25 cellular contexts compared by ENCODE assay signal in the genomic region with DNA sequence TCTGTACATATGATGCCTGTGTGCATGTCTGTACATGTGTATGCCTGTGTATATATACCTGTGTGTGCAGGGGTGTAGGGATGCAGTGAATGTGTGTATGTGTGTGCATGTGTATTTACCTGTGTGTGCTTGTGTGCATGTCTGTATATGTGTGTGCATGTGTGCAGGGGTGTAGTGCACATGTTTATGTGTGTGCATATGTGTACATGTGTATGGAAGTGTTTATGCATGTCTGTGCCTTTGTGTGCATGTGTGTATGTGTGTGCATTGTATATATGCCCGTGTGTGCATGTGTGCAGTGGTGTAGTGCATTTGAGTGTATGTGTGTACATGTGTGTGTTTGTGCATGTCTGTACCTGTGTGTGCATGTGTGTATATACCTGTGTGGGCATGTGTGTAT.
"Had no signal": no experiment of that assay in that cellular context is flagged by ENCODE, and none has a peak within 500 bp of the region (broad histone marks: within the 10 kb centered on the region; RNA-seq: fewer than 3 reads in every experiment).

No MANE protein-coding gene starts in this region.

- H3K36me3 ChIP-seq: MG63, Peyer's patch had no signal

- H3K27ac ChIP-seq: Peyer's patch, RWPE1 had no signal

- ATAC-seq: activated CD8-positive, alpha-beta memory T cell treated with anti-CD3 and anti-CD28 coated beads, Interleukin-2, amount 10 ng/mL, durations not matched to agents 7 days and 5 days; T-helper 17 cell had no signal

- DNase-seq: activated B cell treated with CpG ODN at 0.5 μM for 24 hours; activated CD4-positive, alpha-beta T cell treated with anti-CD3 and anti-CD28 coated beads for 1 hour; activated CD4-positive, alpha-beta T cell treated with anti-CD3 and anti-CD28 coated beads, Interleukin-2, amount 10 ng/mL, durations not matched to agents 24 days and 14 days; activated CD4-positive, alpha-beta T cell treated with anti-CD3 and anti-CD28 coated beads, Interleukin-2, amount 50 U/mL, for 48 hours; activated CD8-positive, alpha-beta memory T cell treated with anti-CD3 and anti-CD28 coated beads, Interleukin-2, amount 10 ng/mL, durations not matched to agents 7 days and 5 days; activated effector memory CD4-positive, alpha-beta T cell treated with anti-CD3 and anti-CD28 coated beads, Interleukin-2, amount 50 U/mL, for 16 hours; activated naive CD4-positive, alpha-beta T cell treated with anti-CD3 and anti-CD28 coated beads, Interleukin-2, amount 10 ng/mL, durations not matched to agents 7 days and 5 days; activated naive CD8-positive, alpha-beta T cell treated with anti-CD3 and anti-CD28 coated beads for 36 hours; activated T-cell treated with anti-CD3 and anti-CD28 coated beads, Interleukin-2, amount 50 U/mL, for 24 hours; anterior cingulate cortex; caudate nucleus; MG63; NCI-H1105; NCI-H1436; NCI-H1694 treated with DMSO at 0.1 percent for 48 hours; NCI-H2029 treated with DMSO at 0.1 percent for 48 hours; NCI-H345; NCI-H510A treated with DMSO at 0.1 percent for 48 hours; NCI-H69; NK-92 treated with Interleukin-12 subunit alpha and Interleukin-12 subunit beta, amount 100 ng/mL, for 24 hours; Peyer's patch; SHP77 treated with DMSO at 0.1 percent for 48 hours; T-helper 17 cell; T-helper 9 cell had no signal

- H3K4me1 Mint-ChIP-seq: activated CD4-positive, alpha-beta T cell treated with anti-CD3 and anti-CD28 coated beads, Interleukin-2, amount 10 ng/mL, durations not matched to agents 24 days and 14 days; activated naive CD4-positive, alpha-beta T cell treated with anti-CD3 and anti-CD28 coated beads, Interleukin-2, amount 10 ng/mL, durations not matched to agents 7 days and 5 days; T-helper 17 cell had no signal

- H3K9me3 Mint-ChIP-seq: activated B cell treated with CpG ODN at 0.5 μM for 24 hours; activated CD4-positive, alpha-beta T cell treated with anti-CD3 and anti-CD28 coated beads, Interleukin-2, amount 10 ng/mL, durations not matched to agents 24 days and 14 days; activated naive CD4-positive, alpha-beta T cell treated with anti-CD3 and anti-CD28 coated beads, Interleukin-2, amount 10 ng/mL, durations not matched to agents 7 days and 5 days; activated naive CD8-positive, alpha-beta T cell treated with anti-CD3 and anti-CD28 coated beads for 36 hours; activated T-cell treated with anti-CD3 and anti-CD28 coated beads, Interleukin-2, amount 50 U/mL, for 24 hours had no signal

- H3K4me3 ChIP-seq: MG63, Peyer's patch had no signal

- H3K27me3 ChIP-seq: MG63, Peyer's patch had no signal

- H3K4me1 ChIP-seq: Peyer's patch had no signal

- H3K36me3 Mint-ChIP-seq: activated CD8-positive, alpha-beta memory T cell treated with anti-CD3 and anti-CD28 coated beads, Interleukin-2, amount 10 ng/mL, durations not matched to agents 7 days and 5 days; activated naive CD4-positive, alpha-beta T cell treated with anti-CD3 and anti-CD28 coated beads, Interleukin-2, amount 10 ng/mL, durations not matched to agents 7 days and 5 days; activated naive CD8-positive, alpha-beta T cell treated with anti-CD3 and anti-CD28 coated beads for 36 hours had no signal

- H3K9me3 ChIP-seq: MG63, Peyer's patch had no signal

- H3K27ac Mint-ChIP-seq: activated B cell treated with CpG ODN at 0.5 μM for 24 hours; activated CD4-positive, alpha-beta T cell treated with anti-CD3 and anti-CD28 coated beads, Interleukin-2, amount 10 ng/mL, durations not matched to agents 24 days and 14 days; activated CD8-positive, alpha-beta memory T cell treated with anti-CD3 and anti-CD28 coated beads, Interleukin-2, amount 10 ng/mL, durations not matched to agents 7 days and 5 days; activated naive CD4-positive, alpha-beta T cell treated with anti-CD3 and anti-CD28 coated beads, Interleukin-2, amount 10 ng/mL, durations not matched to agents 7 days and 5 days; activated naive CD8-positive, alpha-beta T cell treated with anti-CD3 and anti-CD28 coated beads for 36 hours; activated T-cell treated with anti-CD3 and anti-CD28 coated beads, Interleukin-2, amount 50 U/mL, for 24 hours; T-helper 17 cell had no signal

- H3K4me3 Mint-ChIP-seq: activated B cell treated with CpG ODN at 0.5 μM for 24 hours; activated CD4-positive, alpha-beta T cell treated with anti-CD3 and anti-CD28 coated beads, Interleukin-2, amount 10 ng/mL, durations not matched to agents 24 days and 14 days; activated CD8-positive, alpha-beta memory T cell treated with anti-CD3 and anti-CD28 coated beads, Interleukin-2, amount 10 ng/mL, durations not matched to agents 7 days and 5 days; activated naive CD4-positive, alpha-beta T cell treated with anti-CD3 and anti-CD28 coated beads, Interleukin-2, amount 10 ng/mL, durations not matched to agents 7 days and 5 days; activated naive CD8-positive, alpha-beta T cell treated with anti-CD3 and anti-CD28 coated beads for 36 hours; activated T-cell treated with anti-CD3 and anti-CD28 coated beads, Interleukin-2, amount 50 U/mL, for 24 hours had no signal
